In the genomic region with DNA sequence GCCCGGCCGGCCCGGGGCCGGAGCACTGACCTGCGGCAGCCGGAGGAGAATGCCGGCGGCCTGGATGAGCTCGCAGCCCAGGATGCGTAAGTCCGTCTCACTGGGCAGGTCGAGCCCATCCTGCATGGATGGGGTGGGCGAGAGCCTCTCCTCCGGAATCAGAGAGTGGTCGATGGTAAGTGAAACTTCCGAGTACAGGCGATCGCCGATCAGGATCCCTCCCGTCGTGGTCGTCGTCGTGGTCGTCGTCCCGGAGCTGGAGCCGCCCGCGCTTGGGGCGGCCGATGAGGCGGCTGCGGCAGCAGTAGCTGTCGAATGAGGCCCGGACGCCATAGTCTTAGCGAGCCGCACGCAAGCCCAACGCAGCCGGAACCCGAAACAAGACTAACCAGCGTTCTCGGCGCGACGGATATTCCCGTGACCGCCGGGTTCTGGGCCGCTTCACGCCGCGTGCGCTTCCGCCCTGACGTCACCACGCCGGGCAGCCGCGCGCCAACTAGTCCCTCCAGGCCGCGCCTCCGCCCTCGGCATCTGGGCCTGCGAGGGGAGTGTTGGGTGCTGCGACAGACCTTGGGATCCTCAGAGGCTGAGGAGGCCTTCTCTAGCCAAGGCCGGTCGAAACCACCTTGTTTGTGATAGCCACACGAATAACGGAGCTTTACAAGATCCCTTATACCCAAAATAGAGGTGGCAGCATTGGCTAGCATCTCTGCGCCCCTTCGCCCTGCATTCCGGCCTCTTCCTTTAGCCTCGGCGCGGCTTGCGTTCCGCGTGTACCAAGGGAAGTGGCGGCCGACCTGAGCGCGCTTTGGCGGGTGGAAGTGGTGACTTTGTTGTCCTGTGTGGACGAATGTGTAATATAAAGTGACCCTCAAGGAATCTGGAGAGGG, we compare ENCODE assay signal across 1 cellular context.
TF ChIP-seq lines count a peak whose summit lies in the region.

A gene (minus strand): TSS at position 386 of the 890 bp plus-strand sequence. CDS start 53 bp downstream, at position 333.

TF ChIP-seq in HepG2, 621 proteins besides CTCF, POLR2A, EP300 and RAD21 (continued from another document and continues in another):
- TF ChIP-seq, protein P1, sequence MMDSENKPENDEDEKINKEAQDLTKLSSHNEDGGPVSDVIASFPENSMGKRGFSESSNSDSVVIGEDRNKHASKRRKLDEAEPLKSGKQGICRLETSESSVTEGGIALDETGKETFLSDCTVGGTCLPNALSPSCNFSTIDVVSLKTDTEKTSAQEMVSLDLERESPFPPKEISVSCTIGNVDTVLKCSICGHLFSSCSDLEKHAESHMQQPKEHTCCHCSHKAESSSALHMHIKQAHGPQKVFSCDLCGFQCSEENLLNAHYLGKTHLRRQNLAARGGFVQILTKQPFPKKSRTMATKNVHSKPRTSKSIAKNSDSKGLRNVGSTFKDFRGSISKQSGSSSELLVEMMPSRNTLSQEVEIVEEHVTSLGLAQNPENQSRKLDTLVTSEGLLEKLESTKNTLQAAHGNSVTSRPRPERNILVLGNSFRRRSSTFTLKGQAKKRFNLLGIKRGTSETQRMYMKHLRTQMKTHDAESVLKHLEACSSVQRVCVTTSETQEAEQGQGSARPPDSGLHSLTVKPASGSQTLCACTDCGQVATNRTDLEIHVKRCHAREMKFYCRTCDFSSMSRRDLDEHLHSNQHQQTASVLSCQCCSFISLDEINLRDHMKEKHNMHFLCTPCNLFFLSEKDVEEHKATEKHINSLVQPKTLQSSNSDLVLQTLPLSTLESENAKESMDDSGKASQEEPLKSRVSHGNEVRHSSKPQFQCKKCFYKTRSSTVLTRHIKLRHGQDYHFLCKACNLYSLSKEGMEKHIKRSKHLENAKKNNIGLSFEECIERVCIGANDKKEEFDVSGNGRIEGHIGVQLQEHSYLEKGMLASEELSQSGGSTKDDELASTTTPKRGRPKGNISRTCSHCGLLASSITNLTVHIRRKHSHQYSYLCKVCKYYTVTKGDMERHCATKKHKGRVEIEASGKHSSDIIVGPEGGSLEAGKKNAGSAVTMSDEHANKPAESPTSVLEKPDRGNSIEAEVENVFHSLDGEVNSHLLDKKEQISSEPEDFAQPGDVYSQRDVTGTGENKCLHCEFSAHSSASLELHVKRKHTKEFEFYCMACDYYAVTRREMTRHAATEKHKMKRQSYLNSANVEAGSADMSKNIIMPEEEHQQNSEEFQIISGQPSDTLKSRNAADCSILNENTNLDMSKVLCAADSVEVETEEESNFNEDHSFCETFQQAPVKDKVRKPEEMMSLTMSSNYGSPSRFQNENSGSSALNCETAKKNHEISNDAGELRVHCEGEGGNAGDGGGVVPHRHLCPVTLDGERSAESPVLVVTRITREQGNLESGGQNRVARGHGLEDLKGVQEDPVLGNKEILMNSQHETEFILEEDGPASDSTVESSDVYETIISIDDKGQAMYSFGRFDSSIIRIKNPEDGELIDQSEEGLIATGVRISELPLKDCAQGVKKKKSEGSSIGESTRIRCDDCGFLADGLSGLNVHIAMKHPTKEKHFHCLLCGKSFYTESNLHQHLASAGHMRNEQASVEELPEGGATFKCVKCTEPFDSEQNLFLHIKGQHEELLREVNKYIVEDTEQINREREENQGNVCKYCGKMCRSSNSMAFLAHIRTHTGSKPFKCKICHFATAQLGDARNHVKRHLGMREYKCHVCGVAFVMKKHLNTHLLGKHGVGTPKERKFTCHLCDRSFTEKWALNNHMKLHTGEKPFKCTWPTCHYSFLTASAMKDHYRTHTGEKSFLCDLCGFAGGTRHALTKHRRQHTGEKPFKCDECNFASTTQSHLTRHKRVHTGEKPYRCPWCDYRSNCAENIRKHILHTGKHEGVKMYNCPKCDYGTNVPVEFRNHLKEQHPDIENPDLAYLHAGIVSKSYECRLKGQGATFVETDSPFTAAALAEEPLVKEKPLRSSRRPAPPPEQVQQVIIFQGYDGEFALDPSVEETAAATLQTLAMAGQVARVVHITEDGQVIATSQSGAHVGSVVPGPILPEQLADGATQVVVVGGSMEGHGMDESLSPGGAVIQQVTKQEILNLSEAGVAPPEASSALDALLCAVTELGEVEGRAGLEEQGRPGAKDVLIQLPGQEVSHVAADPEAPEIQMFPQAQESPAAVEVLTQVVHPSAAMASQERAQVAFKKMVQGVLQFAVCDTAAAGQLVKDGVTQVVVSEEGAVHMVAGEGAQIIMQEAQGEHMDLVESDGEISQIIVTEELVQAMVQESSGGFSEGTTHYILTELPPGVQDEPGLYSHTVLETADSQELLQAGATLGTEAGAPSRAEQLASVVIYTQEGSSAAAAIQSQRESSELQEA (CRISPR knock-in tag; IDR thresholded peaks at IDR 0.05; ENCODE audit: not compliant biosample characterization): peak; percentile 90
- TF ChIP-seq, protein P2, sequence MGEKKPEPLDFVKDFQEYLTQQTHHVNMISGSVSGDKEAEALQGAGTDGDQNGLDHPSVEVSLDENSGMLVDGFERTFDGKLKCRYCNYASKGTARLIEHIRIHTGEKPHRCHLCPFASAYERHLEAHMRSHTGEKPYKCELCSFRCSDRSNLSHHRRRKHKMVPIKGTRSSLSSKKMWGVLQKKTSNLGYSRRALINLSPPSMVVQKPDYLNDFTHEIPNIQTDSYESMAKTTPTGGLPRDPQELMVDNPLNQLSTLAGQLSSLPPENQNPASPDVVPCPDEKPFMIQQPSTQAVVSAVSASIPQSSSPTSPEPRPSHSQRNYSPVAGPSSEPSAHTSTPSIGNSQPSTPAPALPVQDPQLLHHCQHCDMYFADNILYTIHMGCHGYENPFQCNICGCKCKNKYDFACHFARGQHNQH (CRISPR knock-in tag; IDR thresholded peaks at IDR 0.05): peak; percentile 90
- TF ChIP-seq, protein P3, sequence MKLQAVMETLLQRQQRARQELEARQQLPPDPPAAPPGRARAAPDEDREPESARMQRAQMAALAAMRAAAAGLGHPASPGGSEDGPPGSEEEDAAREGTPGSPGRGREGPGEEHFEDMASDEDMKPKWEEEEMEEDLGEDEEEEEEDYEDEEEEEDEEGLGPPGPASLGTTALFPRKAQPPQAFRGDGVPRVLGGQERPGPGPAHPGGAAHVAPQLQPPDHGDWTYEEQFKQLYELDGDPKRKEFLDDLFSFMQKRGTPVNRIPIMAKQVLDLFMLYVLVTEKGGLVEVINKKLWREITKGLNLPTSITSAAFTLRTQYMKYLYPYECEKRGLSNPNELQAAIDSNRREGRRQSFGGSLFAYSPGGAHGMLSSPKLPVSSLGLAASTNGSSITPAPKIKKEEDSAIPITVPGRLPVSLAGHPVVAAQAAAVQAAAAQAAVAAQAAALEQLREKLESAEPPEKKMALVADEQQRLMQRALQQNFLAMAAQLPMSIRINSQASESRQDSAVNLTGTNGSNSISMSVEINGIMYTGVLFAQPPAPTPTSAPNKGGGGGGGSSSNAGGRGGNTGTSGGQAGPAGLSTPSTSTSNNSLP (IDR thresholded peaks at IDR 0.05; ENCODE audit: low read depth, low read length): no peak
- TF ChIP-seq, protein P4, sequence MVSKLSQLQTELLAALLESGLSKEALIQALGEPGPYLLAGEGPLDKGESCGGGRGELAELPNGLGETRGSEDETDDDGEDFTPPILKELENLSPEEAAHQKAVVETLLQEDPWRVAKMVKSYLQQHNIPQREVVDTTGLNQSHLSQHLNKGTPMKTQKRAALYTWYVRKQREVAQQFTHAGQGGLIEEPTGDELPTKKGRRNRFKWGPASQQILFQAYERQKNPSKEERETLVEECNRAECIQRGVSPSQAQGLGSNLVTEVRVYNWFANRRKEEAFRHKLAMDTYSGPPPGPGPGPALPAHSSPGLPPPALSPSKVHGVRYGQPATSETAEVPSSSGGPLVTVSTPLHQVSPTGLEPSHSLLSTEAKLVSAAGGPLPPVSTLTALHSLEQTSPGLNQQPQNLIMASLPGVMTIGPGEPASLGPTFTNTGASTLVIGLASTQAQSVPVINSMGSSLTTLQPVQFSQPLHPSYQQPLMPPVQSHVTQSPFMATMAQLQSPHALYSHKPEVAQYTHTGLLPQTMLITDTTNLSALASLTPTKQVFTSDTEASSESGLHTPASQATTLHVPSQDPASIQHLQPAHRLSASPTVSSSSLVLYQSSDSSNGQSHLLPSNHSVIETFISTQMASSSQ (IDR thresholded peaks at IDR 0.05; ENCODE audit: low read depth): no peak
- TF ChIP-seq, protein P4 (CRISPR knock-in tag; IDR thresholded peaks at IDR 0.05; ENCODE audit: borderline replicate concordance): peak; percentile 87; the same call in 1 of the 2 replicates
- TF ChIP-seq ZNF510 (CRISPR knock-in tag; IDR thresholded peaks at IDR 0.05; ENCODE audit: low read depth) (peak; percentile 96; the same call in 1 of the 2 replicates), ZNF256 (CRISPR knock-in tag; conservative IDR thresholded peaks at IDR 0.05) (peak; percentile 74), PAX8 (CRISPR knock-in tag; IDR thresholded peaks at IDR 0.05; ENCODE audit: borderline replicate concordance) (peak; percentile 99; the same call in 1 of the 2 replicates), MEIS2 (CRISPR knock-in tag; IDR thresholded peaks at IDR 0.05) (peak; percentile 93), NCOA2 (CRISPR knock-in tag; IDR thresholded peaks at IDR 0.05) (peak; percentile 80), ZNF547 (CRISPR knock-in tag; IDR thresholded peaks at IDR 0.05) (peak; percentile 96), ZNF746 (CRISPR knock-in tag; IDR thresholded peaks at IDR 0.05) (peak; percentile 73), TSC22D2 (CRISPR knock-in tag; IDR thresholded peaks at IDR 0.05; ENCODE audit: borderline replicate concordance) (peak; percentile 97), MIER3 (CRISPR knock-in tag; IDR thresholded peaks at IDR 0.05; ENCODE audit: borderline replicate concordance) (peak; percentile 90)
- TF ChIP-seq, protein P5, sequence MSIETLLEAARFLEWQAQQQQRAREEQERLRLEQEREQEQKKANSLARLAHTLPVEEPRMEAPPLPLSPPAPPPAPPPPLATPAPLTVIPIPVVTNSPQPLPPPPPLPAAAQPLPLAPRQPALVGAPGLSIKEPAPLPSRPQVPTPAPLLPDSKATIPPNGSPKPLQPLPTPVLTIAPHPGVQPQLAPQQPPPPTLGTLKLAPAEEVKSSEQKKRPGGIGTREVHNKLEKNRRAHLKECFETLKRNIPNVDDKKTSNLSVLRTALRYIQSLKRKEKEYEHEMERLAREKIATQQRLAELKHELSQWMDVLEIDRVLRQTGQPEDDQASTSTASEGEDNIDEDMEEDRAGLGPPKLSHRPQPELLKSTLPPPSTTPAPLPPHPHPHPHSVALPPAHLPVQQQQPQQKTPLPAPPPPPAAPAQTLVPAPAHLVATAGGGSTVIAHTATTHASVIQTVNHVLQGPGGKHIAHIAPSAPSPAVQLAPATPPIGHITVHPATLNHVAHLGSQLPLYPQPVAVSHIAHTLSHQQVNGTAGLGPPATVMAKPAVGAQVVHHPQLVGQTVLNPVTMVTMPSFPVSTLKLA (IDR thresholded peaks at IDR 0.05): peak; percentile 53
- TF ChIP-seq, protein P6, sequence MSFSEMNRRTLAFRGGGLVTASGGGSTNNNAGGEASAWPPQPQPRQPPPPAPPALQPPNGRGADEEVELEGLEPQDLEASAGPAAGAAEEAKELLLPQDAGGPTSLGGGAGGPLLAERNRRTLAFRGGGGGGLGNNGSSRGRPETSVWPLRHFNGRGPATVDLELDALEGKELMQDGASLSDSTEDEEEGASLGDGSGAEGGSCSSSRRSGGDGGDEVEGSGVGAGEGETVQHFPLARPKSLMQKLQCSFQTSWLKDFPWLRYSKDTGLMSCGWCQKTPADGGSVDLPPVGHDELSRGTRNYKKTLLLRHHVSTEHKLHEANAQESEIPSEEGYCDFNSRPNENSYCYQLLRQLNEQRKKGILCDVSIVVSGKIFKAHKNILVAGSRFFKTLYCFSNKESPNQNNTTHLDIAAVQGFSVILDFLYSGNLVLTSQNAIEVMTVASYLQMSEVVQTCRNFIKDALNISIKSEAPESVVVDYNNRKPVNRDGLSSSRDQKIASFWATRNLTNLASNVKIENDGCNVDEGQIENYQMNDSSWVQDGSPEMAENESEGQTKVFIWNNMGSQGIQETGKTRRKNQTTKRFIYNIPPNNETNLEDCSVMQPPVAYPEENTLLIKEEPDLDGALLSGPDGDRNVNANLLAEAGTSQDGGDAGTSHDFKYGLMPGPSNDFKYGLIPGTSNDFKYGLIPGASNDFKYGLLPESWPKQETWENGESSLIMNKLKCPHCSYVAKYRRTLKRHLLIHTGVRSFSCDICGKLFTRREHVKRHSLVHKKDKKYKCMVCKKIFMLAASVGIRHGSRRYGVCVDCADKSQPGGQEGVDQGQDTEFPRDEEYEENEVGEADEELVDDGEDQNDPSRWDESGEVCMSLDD (CRISPR knock-in tag; IDR thresholded peaks at IDR 0.05; ENCODE audit: borderline replicate concordance): no peak; the same call in 1 of the 2 replicates
- TF ChIP-seq, protein P7, sequence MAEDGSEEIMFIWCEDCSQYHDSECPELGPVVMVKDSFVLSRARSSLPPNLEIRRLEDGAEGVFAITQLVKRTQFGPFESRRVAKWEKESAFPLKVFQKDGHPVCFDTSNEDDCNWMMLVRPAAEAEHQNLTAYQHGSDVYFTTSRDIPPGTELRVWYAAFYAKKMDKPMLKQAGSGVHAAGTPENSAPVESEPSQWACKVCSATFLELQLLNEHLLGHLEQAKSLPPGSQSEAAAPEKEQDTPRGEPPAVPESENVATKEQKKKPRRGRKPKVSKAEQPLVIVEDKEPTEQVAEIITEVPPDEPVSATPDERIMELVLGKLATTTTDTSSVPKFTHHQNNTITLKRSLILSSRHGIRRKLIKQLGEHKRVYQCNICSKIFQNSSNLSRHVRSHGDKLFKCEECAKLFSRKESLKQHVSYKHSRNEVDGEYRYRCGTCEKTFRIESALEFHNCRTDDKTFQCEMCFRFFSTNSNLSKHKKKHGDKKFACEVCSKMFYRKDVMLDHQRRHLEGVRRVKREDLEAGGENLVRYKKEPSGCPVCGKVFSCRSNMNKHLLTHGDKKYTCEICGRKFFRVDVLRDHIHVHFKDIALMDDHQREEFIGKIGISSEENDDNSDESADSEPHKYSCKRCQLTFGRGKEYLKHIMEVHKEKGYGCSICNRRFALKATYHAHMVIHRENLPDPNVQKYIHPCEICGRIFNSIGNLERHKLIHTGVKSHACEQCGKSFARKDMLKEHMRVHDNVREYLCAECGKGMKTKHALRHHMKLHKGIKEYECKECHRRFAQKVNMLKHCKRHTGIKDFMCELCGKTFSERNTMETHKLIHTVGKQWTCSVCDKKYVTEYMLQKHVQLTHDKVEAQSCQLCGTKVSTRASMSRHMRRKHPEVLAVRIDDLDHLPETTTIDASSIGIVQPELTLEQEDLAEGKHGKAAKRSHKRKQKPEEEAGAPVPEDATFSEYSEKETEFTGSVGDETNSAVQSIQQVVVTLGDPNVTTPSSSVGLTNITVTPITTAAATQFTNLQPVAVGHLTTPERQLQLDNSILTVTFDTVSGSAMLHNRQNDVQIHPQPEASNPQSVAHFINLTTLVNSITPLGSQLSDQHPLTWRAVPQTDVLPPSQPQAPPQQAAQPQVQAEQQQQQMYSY (CRISPR knock-in tag; IDR thresholded peaks at IDR 0.05): peak; percentile 62; the same call in 1 of the 2 replicates
- TF ChIP-seq, protein P8, sequence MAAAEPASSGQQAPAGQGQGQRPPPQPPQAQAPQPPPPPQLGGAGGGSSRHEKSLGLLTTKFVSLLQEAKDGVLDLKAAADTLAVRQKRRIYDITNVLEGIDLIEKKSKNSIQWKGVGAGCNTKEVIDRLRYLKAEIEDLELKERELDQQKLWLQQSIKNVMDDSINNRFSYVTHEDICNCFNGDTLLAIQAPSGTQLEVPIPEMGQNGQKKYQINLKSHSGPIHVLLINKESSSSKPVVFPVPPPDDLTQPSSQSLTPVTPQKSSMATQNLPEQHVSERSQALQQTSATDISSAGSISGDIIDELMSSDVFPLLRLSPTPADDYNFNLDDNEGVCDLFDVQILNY (CRISPR knock-in tag; conservative IDR thresholded peaks at IDR 0.05): peak; percentile 76; the same call in 1 of the 2 replicates
